In the genomic region with DNA sequence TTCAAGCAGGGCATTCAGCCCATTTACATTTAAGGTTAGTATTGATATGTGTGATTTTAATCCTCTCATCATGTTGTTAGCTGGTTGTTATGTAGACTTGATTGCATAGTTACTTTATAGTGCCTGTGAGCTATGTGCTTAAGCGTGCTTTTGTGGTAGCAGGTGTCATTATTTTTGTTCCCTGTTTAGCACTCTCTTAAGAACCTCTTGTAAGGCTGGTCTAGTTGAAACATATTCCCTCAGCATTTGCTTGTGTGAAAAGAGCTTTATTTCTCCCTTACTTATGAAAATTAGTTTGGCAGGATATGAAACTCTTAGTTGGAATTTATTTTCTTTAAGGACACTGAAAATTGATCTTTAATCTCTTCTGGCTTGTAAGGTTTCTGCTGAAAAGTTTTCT, we compare ENCODE assay signal across 27 cellular contexts.
"Had no signal": no experiment of that assay in that cellular context is flagged by ENCODE, and none has a peak within 500 bp of the region (broad histone marks: within the 10 kb centered on the region; RNA-seq: fewer than 3 reads in every experiment).

No MANE protein-coding gene starts in this region.

- H3K27ac ChIP-seq: esophagus muscularis mucosa, foreskin keratinocyte, gastroesophageal sphincter, heart left ventricle, hepatocyte, left lung, prostate gland, sigmoid colon, stomach, thyroid gland, vagina had no signal

- H3K27me3 Mint-ChIP-seq: naive thymus-derived CD4-positive, alpha-beta T cell had no signal

- H3K27ac Mint-ChIP-seq: mesothelial cell of epicardium; naive thymus-derived CD4-positive, alpha-beta T cell; nephron progenitor cell; stimulated activated effector memory CD8-positive, alpha-beta T cell treated with anti-CD3 and anti-CD28 coated beads, Interleukin-12 subunit alpha, Interleukin-12 subunit beta, amount 100 ng/mL, for 72 hours had no signal

- H3K4me3 ChIP-seq: esophagus muscularis mucosa, gastroesophageal sphincter, heart left ventricle, hepatocyte, left lung, mucosa of descending colon, prostate gland, sigmoid colon, stomach, thyroid gland, vagina had no signal

- H3K36me3 Mint-ChIP-seq: naive thymus-derived CD4-positive, alpha-beta T cell; stimulated activated effector memory CD8-positive, alpha-beta T cell treated with anti-CD3 and anti-CD28 coated beads, Interleukin-12 subunit alpha, Interleukin-12 subunit beta, amount 100 ng/mL, for 72 hours had no signal

- DNase-seq: dermis blood vessel endothelial cell; effector memory CD4-positive, alpha-beta T cell; foreskin keratinocyte; heart left ventricle; left cardiac atrium; left lung; mesenchymal stem cell; mucosa of descending colon; naive thymus-derived CD4-positive, alpha-beta T cell; nephron progenitor cell; nucleus accumbens; right cardiac atrium; sigmoid colon; stimulated activated CD4-positive, alpha-beta T cell treated with anti-CD3 and anti-CD28 coated beads, Interleukin-2, amount 100 ng/mL, for 24 hours; stimulated activated CD4-positive, alpha-beta T cell treated with anti-CD3 and anti-CD28 coated beads, Interleukin-4, amount 100 ng/mL, for 24 hours; stimulated activated naive CD4-positive, alpha-beta T cell treated with Interleukin-2 at 50 U/mL for 16 hours; stomach; thyroid gland; trophoblast cell had no signal

- H3K79me2 ChIP-seq: hepatocyte had no signal

- H3K4me1 Mint-ChIP-seq: mesothelial cell of epicardium; nephron progenitor cell; stimulated activated effector memory CD8-positive, alpha-beta T cell treated with anti-CD3 and anti-CD28 coated beads, Interleukin-12 subunit alpha, Interleukin-12 subunit beta, amount 100 ng/mL, for 72 hours had no signal

- H2AFZ ChIP-seq: hepatocyte had no signal

- H3K27me3 ChIP-seq: esophagus muscularis mucosa, foreskin keratinocyte, gastroesophageal sphincter, hepatocyte, left lung, sigmoid colon, stomach, thyroid gland, vagina had no signal

- H3K36me3 ChIP-seq: esophagus muscularis mucosa, gastroesophageal sphincter, heart left ventricle, left lung, prostate gland, sigmoid colon, stomach, thyroid gland, vagina had no signal

- FAIRE-seq: endothelial cell of umbilical vein had no signal

- H3K4me2 ChIP-seq: hepatocyte had no signal

- H3K4me3 Mint-ChIP-seq: mesothelial cell of epicardium; naive thymus-derived CD4-positive, alpha-beta T cell; nephron progenitor cell; stimulated activated effector memory CD8-positive, alpha-beta T cell treated with anti-CD3 and anti-CD28 coated beads, Interleukin-12 subunit alpha, Interleukin-12 subunit beta, amount 100 ng/mL, for 72 hours had no signal

- ATAC-seq: foreskin keratinocyte; gastroesophageal sphincter; heart left ventricle; left cardiac atrium; left lung; mucosa of descending colon; naive thymus-derived CD4-positive, alpha-beta T cell; right cardiac atrium; stimulated activated effector memory CD8-positive, alpha-beta T cell treated with anti-CD3 and anti-CD28 coated beads, Interleukin-12 subunit alpha, Interleukin-12 subunit beta, amount 100 ng/mL, for 72 hours had no signal

- H3K9me3 Mint-ChIP-seq: stimulated activated effector memory CD8-positive, alpha-beta T cell treated with anti-CD3 and anti-CD28 coated beads, Interleukin-12 subunit alpha, Interleukin-12 subunit beta, amount 100 ng/mL, for 72 hours had no signal

- H3K9me3 ChIP-seq: gastroesophageal sphincter, heart left ventricle, mucosa of descending colon, prostate gland, sigmoid colon, stomach, thyroid gland, vagina had no signal

- H3K4me1 ChIP-seq: esophagus muscularis mucosa, foreskin keratinocyte, gastroesophageal sphincter, heart left ventricle, left lung, prostate gland, sigmoid colon, stomach, thyroid gland, vagina had no signal
